20 cellular contexts compared by ENCODE assay signal in genomic region chr20:62658593-62659159, GRCh38. TPM values are rescaled to one million over a fixed set of nuclear protein-coding genes. Genes with fewer than 3 reads are reported as not detected.
DNase-seq lines count a peak whose midpoint lies in the region; ATAC-seq and TF ChIP-seq lines count a peak whose summit lies in the region.
"Had no signal": no experiment of that assay in that cellular context is flagged by ENCODE, and none has a peak within 500 bp of the region (broad histone marks: within the 10 kb centered on the region; RNA-seq: fewer than 3 reads in every experiment).

No MANE protein-coding gene starts in this region.

- no peaks in the 10 kb centered on the region for H3K27me3 Mint-ChIP-seq in CD14-positive monocyte (ENCODE audit: low read depth in 3 of 3)
- H3K27me3 Mint-ChIP-seq in activated naive CD8-positive, alpha-beta T cell treated with anti-CD3 and anti-CD28 coated beads, Interleukin-2, amount 50 U/mL, for 24 hours: no peaks in the 10 kb centered on the region

- H3K4me1 Mint-ChIP-seq in CD14-positive monocyte: peaks cover 28% of the 10 kb centered on the region
- peaks cover 2% of the 10 kb centered on the region for H3K4me1 Mint-ChIP-seq in activated naive CD8-positive, alpha-beta T cell treated with anti-CD3 and anti-CD28 coated beads, Interleukin-2, amount 50 U/mL, for 24 hours

- intact Hi-C loops in CD14-positive monocyte (cut with micrococcal nuclease): loop anchor here in 1 of 2 donors (10.0 kb wide), 1 partner anchor 54 kb away; no protein-coding TSS in a partner anchor

- H3K9me3 Mint-ChIP-seq in CD14-positive monocyte: no peaks in the 10 kb centered on the region
- no peaks in the 10 kb centered on the region for H3K9me3 Mint-ChIP-seq in activated naive CD8-positive, alpha-beta T cell treated with anti-CD3 and anti-CD28 coated beads, Interleukin-2, amount 50 U/mL, for 24 hours

- peaks cover 0 to 2% of the 10 kb centered on the region in 2 donors for H3K36me3 Mint-ChIP-seq in CD14-positive monocyte
- peaks cover 12% of the 10 kb centered on the region for H3K36me3 Mint-ChIP-seq in activated naive CD8-positive, alpha-beta T cell treated with anti-CD3 and anti-CD28 coated beads, Interleukin-2, amount 50 U/mL, for 24 hours (ENCODE audit: low read depth)

- ATAC-seq in activated naive CD8-positive, alpha-beta T cell treated with anti-CD3 and anti-CD28 coated beads, Interleukin-2, amount 50 U/mL, for 24 hours: no peak
- no peak for ATAC-seq in HG02610 (IDR thresholded peaks at IDR 0.05; ENCODE audit: unreplicated experiment)
- ATAC-seq: HCT116 had no signal

- peak overlapping the region; percentile 38 to 89 (median 70) for H3K27ac Mint-ChIP-seq in CD14-positive monocyte
- H3K27ac Mint-ChIP-seq in activated naive CD8-positive, alpha-beta T cell treated with anti-CD3 and anti-CD28 coated beads, Interleukin-2, amount 50 U/mL, for 24 hours: peak overlapping the region; percentile 33

- no peak for TF ChIP-seq CTCF in CD14-positive monocyte (IDR thresholded peaks at IDR 0.05)

- DNase-seq in NOMO-1 treated with DMSO at 0.1 percent for 48 hours (lab: John Stamatoyannopoulos, UW; ENCODE audit: unreplicated experiment) (peak; percentile 5), NOMO-1 treated with dmso at 0.1 percent for 144 hours (lab: John Stamatoyannopoulos, UW; ENCODE audit: unreplicated experiment) (no peak), CD14-positive monocyte (ENCODE audit: low spot score) (no peak), medulla oblongata (ENCODE audit: extremely low spot score) (peak; percentile 41)
- no peak for DNase-seq in activated naive CD8-positive, alpha-beta T cell treated with anti-CD3 and anti-CD28 coated beads, Interleukin-2, amount 50 U/mL, for 24 hours
- DNase-seq in activated effector memory CD4-positive, alpha-beta T cell treated with anti-CD3 and anti-CD28 coated beads, Interleukin-2, amount 50 U/mL, for 16 hours: no peak
- no peak for DNase-seq in stimulated activated CD4-positive, alpha-beta T cell treated with anti-CD3 and anti-CD28 coated beads, Interleukin-1b, Interleukin-23, amount 100 ng/mL, for 48 hours
- DNase-seq: EL, GF-D8, GOT3, IMR-90, NCI-H1105 treated with DMSO at 0.1 percent for 48 hours, NCI-H2081, NCI-H2171, NCI-H345, NCI-H524, NCI-H82, SHP77 had no signal

- peak overlapping the region in 1 of 2 donors; percentile 46 for H3K4me3 Mint-ChIP-seq in CD14-positive monocyte
- H3K4me3 Mint-ChIP-seq in activated naive CD8-positive, alpha-beta T cell treated with anti-CD3 and anti-CD28 coated beads, Interleukin-2, amount 50 U/mL, for 24 hours: no peak overlapping the region

RNA-seq across cellular contexts. Expression of gene SLCO4A1, which starts 16.4 kb away (rescaled TPM):
- polyA plus RNA-seq in CD14-positive monocyte: under 1 TPM; 0.26 to 0.42 TPM

RNA-seq across cellular contexts. Expression of gene NTSR1, which starts 50.0 kb away (rescaled TPM):
- polyA plus RNA-seq in CD14-positive monocyte: under 1 TPM; 0.35 to 0.40 TPM

Comparison
In these comparisons a context has a peak if more than half of its experiments do, and no peak if none do; other contexts are left out.
1. DNase-seq: peak in NOMO-1 treated with DMSO at 0.1 percent for 48 hours (single experiment) and medulla oblongata (single experiment); none in NOMO-1 treated with dmso at 0.1 percent for 144 hours (single experiment), CD14-positive monocyte (single experiment), activated naive CD8-positive, alpha-beta T cell treated with anti-CD3 and anti-CD28 coated beads, Interleukin-2, amount 50 U/mL, for 24 hours (single experiment), activated effector memory CD4-positive, alpha-beta T cell treated with anti-CD3 and anti-CD28 coated beads, Interleukin-2, amount 50 U/mL, for 16 hours (single experiment) and stimulated activated CD4-positive, alpha-beta T cell treated with anti-CD3 and anti-CD28 coated beads, Interleukin-1b, Interleukin-23, amount 100 ng/mL, for 48 hours (single experiment).